Comparison of ENCODE assay signal across 25 cellular contexts in the genomic region with DNA sequence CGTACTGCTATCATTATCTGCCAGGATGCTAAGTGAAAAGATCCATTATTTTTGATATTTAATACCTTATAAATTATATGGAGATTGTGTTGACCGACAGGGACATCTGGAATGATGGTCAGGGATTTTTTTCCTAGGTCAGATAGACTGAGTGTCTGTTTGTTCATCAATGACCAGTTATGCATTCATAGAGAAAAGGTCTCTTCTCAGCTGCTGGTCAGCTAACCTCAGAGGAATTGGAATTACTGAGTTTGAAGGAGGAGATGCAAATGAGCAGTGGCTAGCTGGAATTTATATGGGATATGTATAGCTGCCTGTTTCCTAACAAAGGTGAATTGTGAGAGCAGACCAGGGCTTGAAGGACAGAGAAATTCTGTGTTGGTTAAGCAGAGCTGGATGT. TPM values are rescaled to one million over a fixed set of nuclear protein-coding genes. Genes with fewer than 3 reads are reported as not detected.
"Had no signal": no experiment of that assay in that cellular context is flagged by ENCODE, and none has a peak within 500 bp of the region (broad histone marks: within the 10 kb centered on the region; RNA-seq: fewer than 3 reads in every experiment).

No MANE protein-coding gene starts in this region.

- H3K9me3 Mint-ChIP-seq: naive thymus-derived CD4-positive, alpha-beta T cell had no signal

- ATAC-seq: left cardiac atrium; left ventricle myocardium superior; naive thymus-derived CD4-positive, alpha-beta T cell; sciatic nerve had no signal

- H3K79me2 ChIP-seq: hepatocyte, parathyroid adenoma had no signal

- H3K4me1 ChIP-seq: colonic mucosa, parathyroid adenoma, psoas muscle, stomach, transverse colon had no signal

- H3K27ac ChIP-seq: cardiac muscle cell, colonic mucosa, hepatocyte, parathyroid adenoma, psoas muscle, stomach, thoracic aorta, transverse colon had no signal

- H3K27me3 ChIP-seq: cardiac muscle cell, colonic mucosa, esophagus muscularis mucosa, hepatocyte, stomach, transverse colon had no signal

- H3K4me3 ChIP-seq: cardiac muscle cell, colonic mucosa, esophagus muscularis mucosa, hepatocyte, lung, psoas muscle, stomach, thoracic aorta, transverse colon had no signal

- H3K9ac ChIP-seq: parathyroid adenoma had no signal

- H3K4me2 ChIP-seq: hepatocyte had no signal

- H3K4me3 Mint-ChIP-seq: naive thymus-derived CD4-positive, alpha-beta T cell; neural crest cell had no signal

- H3K27me3 Mint-ChIP-seq: naive thymus-derived CD4-positive, alpha-beta T cell had no signal

- H3K27ac Mint-ChIP-seq: naive thymus-derived CD4-positive, alpha-beta T cell had no signal

- H2AFZ ChIP-seq: hepatocyte, parathyroid adenoma had no signal

- H3K36me3 Mint-ChIP-seq: naive thymus-derived CD4-positive, alpha-beta T cell had no signal

- H3K9me3 ChIP-seq: colonic mucosa, esophagus muscularis mucosa, psoas muscle, stomach, thoracic aorta, transverse colon had no signal

- H3K36me3 ChIP-seq: cardiac muscle cell, colonic mucosa, esophagus muscularis mucosa, stomach, thoracic aorta, transverse colon had no signal

- DNase-seq: colonic mucosa; dermis blood vessel endothelial cell; effector CD4-positive, alpha-beta T cell; foreskin fibroblast; kidney; left cardiac atrium; left ventricle myocardium superior; mesenchymal stem cell; midbrain; naive thymus-derived CD4-positive, alpha-beta T cell; psoas muscle; small intestine; stimulated activated CD4-positive, alpha-beta T cell treated with anti-CD3 and anti-CD28 coated beads, Interleukin-12 subunit alpha, Interleukin-12 subunit beta, amount 100 ng/mL, for 4 hours; stimulated activated naive CD4-positive, alpha-beta T cell; stomach; substantia nigra; transverse colon had no signal

RNA-seq across cellular contexts. Expression of gene LPAR4, which starts 21.8 kb away (rescaled TPM):
- total RNA-seq: dermis blood vessel endothelial cell; naive thymus-derived CD4-positive, alpha-beta T cell; psoas muscle had no signal
